ENCODE assay signal across 1 cellular context in the genomic region with DNA sequence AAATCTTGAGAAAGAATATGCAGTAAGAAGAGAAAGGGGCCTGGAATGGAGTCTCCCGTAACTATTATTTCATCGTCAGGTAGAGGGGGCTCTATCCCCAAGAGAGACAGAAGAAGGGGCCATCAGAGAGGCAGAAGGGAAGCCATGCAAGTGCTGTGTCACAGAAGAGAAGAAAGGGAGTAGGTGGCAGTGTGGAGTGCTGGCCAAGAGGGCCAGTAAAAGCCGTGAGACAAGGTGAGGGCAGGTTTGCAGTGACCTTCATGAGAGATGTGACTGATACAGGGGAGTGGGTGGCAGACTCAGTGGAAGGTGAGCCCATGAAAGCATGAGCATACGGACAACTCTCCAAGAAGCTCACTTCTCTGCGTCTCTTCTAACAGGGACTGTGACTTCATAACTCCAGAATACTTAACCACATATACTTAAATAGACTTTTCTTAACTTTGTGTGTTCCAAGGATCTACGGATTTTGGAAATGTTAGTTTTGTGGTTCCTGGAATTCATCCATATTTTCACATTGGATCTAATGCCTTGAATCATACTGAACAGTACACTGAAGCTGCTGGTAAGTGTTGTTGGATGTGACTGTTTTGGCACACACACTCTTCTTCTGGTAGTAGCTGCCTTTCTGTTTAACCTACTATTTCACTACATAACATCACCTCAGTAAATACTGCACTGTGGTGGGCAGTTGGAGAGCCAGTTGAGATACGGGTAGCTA.
TF ChIP-seq lines count a peak whose summit lies in the region.

No MANE protein-coding gene starts in this region.

TF ChIP-seq in GM23338, 12 proteins besides CTCF, POLR2A, EP300 and RAD21:
- TF ChIP-seq, protein P1, sequence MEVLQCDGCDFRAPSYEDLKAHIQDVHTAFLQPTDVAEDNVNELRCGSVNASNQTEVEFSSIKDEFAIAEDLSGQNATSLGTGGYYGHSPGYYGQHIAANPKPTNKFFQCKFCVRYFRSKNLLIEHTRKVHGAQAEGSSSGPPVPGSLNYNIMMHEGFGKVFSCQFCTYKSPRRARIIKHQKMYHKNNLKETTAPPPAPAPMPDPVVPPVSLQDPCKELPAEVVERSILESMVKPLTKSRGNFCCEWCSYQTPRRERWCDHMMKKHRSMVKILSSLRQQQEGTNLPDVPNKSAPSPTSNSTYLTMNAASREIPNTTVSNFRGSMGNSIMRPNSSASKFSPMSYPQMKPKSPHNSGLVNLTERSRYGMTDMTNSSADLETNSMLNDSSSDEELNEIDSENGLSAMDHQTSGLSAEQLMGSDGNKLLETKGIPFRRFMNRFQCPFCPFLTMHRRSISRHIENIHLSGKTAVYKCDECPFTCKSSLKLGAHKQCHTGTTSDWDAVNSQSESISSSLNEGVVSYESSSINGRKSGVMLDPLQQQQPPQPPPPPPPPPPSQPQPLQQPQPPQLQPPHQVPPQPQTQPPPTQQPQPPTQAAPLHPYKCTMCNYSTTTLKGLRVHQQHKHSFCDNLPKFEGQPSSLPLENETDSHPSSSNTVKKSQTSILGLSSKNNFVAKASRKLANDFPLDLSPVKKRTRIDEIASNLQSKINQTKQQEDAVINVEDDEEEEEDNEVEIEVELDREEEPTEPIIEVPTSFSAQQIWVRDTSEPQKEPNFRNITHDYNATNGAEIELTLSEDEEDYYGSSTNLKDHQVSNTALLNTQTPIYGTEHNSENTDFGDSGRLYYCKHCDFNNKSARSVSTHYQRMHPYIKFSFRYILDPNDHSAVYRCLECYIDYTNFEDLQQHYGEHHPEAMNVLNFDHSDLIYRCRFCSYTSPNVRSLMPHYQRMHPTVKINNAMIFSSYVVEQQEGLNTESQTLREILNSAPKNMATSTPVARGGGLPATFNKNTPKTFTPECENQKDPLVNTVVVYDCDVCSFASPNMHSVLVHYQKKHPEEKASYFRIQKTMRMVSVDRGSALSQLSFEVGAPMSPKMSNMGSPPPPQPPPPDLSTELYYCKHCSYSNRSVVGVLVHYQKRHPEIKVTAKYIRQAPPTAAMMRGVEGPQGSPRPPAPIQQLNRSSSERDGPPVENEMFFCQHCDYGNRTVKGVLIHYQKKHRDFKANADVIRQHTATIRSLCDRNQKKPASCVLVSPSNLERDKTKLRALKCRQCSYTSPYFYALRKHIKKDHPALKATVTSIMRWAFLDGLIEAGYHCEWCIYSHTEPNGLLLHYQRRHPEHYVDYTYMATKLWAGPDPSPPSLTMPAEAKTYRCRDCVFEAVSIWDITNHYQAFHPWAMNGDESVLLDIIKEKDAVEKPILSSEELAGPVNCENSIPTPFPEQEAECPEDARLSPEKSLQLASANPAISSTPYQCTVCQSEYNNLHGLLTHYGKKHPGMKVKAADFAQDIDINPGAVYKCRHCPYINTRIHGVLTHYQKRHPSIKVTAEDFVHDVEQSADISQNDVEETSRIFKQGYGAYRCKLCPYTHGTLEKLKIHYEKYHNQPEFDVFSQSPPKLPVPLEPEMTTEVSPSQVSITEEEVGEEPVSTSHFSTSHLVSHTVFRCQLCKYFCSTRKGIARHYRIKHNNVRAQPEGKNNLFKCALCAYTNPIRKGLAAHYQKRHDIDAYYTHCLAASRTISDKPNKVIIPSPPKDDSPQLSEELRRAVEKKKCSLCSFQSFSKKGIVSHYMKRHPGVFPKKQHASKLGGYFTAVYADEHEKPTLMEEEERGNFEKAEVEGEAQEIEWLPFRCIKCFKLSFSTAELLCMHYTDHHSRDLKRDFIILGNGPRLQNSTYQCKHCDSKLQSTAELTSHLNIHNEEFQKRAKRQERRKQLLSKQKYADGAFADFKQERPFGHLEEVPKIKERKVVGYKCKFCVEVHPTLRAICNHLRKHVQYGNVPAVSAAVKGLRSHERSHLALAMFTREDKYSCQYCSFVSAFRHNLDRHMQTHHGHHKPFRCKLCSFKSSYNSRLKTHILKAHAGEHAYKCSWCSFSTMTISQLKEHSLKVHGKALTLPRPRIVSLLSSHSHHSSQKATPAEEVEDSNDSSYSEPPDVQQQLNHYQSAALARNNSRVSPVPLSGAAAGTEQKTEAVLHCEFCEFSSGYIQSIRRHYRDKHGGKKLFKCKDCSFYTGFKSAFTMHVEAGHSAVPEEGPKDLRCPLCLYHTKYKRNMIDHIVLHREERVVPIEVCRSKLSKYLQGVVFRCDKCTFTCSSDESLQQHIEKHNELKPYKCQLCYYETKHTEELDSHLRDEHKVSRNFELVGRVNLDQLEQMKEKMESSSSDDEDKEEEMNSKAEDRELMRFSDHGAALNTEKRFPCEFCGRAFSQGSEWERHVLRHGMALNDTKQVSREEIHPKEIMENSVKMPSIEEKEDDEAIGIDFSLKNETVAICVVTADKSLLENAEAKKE (CRISPR knock-in tag; IDR thresholded peaks at IDR 0.05), result 0 out of 2 replicates have a peak, but pooled peaks have one; percentile 20
- TF ChIP-seq POLR2AphosphoS5 (IDR thresholded peaks at IDR 0.05; ENCODE audit: low read depth) (no peak), EZH2phosphoT487 (IDR thresholded peaks at IDR 0.05; ENCODE audit: unreplicated experiment) (no peak)
